ENCODE assay signal across 13 cellular contexts in the genomic region with DNA sequence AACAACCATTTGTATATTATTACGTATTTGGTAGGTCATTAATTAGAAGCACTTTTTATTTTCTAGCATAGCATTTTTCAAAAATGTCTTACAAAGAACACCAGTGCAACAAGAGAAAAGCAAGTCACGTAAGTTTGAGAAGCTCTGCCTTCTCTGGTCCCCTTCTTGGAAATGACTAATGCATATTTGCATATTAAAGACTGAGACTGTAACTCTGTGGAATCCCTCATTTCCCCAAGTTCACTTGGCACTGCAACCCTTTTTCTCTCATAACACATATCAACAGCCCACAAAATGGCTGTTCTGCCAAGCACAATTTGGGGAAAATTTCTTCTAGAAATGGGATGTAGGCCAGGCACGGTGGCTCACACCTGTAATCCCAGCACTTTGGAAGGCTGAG.
DNase-seq lines count a peak whose midpoint lies in the region; ATAC-seq, FAIRE-seq and TF ChIP-seq lines count a peak whose summit lies in the region.
"Had no signal": no experiment of that assay in that cellular context is flagged by ENCODE, and none has a peak within 500 bp of the region (broad histone marks: within the 10 kb centered on the region; RNA-seq: fewer than 3 reads in every experiment).

No MANE protein-coding gene starts in this region.

- intact Hi-C loops in head of caudate nucleus (cut with DNase I) (no loop called here), body of pancreas (cut with DNase I) (no loop called here)

- FAIRE-seq in GM19239 (lab: Jason Lieb, UNC): no peak
- FAIRE-seq: K562 had no signal

- ATAC-seq in GM18520 (IDR thresholded peaks at IDR 0.05; ENCODE audit: unreplicated experiment): peak; percentile 40
- peak; percentile 64 for ATAC-seq in GM21528 (IDR thresholded peaks at IDR 0.05; ENCODE audit: low FRiP score, unreplicated experiment)
- ATAC-seq in HG03521 (IDR thresholded peaks at IDR 0.05; ENCODE audit: unreplicated experiment): peak; percentile 59
- no peak for ATAC-seq in body of pancreas
- ATAC-seq: CD8-positive, alpha-beta T cell; K562 had no signal

- no peak for TF ChIP-seq POLR2A in body of pancreas (IDR thresholded peaks at IDR 0.05)

- TF ChIP-seq CTCF in fibroblast of pulmonary artery (IDR thresholded peaks at IDR 0.05; ENCODE audit: low read length, missing control alignments) (no peak), body of pancreas (IDR thresholded peaks at IDR 0.05) (no peak)

- H3K9me3 ChIP-seq in body of pancreas: no peaks in the 10 kb centered on the region

- 87 to 89% methylated on average over 3 of the region's 3 CpGs for WGBS in body of pancreas, 2 donors

- H3K27me3 ChIP-seq in body of pancreas: no peaks in the 10 kb centered on the region

- H3K4me1 ChIP-seq in body of pancreas: no peaks in the 10 kb centered on the region

- no peaks in the 10 kb centered on the region for H3K36me3 ChIP-seq in body of pancreas (replicated peaks in 1 of 2; ENCODE audit: insufficient read depth in 1 of 2, low read depth in 2 of 2)

- no peak overlapping the region for H3K4me3 ChIP-seq in fibroblast of pulmonary artery (replicated peaks; ENCODE audit: low read depth, low read length)
- no peak overlapping the region for H3K4me3 ChIP-seq in body of pancreas
- H3K4me3 ChIP-seq: K562 had no signal

- DNase-seq in fibroblast of pulmonary artery (ENCODE audit: low read depth) (peak; percentile 93), head of caudate nucleus (no peak), GM19239 (ENCODE audit: insufficient read length, low spot score) (no peak), body of pancreas (no peak)
- DNase-seq: activated naive CD8-positive, alpha-beta T cell treated with anti-CD3 and anti-CD28 coated beads, Interleukin-2, amount 50 U/mL, for 24 hours; CD8-positive, alpha-beta T cell; H9; mesenchymal stem cell; NCI-H1694 treated with DMSO at 0.1 percent for 48 hours had no signal

- no peak overlapping the region for H3K27ac ChIP-seq in body of pancreas
